11 cellular contexts compared by ENCODE assay signal in genomic region chr15:90058308-90058707, GRCh38. TPM values are rescaled to one million over a fixed set of nuclear protein-coding genes. Genes with fewer than 3 reads are reported as not detected.
DNase-seq lines count a peak whose midpoint lies in the region; ATAC-seq, FAIRE-seq and TF ChIP-seq lines count a peak whose summit lies in the region.
"Had no signal": no experiment of that assay in that cellular context is flagged by ENCODE, and none has a peak within 500 bp of the region (broad histone marks: within the 10 kb centered on the region; RNA-seq: fewer than 3 reads in every experiment).

No MANE protein-coding gene starts in this region.

- TF ChIP-seq CTCF in gastrocnemius medialis (IDR thresholded peaks at IDR 0.05 in 4 of 5, conservative IDR thresholded peaks at IDR 0.05 in 1 of 5) (no peak), gastroesophageal sphincter (IDR thresholded peaks at IDR 0.05) (no peak)

- H3K4me1 Mint-ChIP-seq in naive thymus-derived CD4-positive, alpha-beta T cell = peaks cover 42 to 64% (median 61%) of the 10 kb centered on the region in 7 donors

- intact Hi-C loops in naive thymus-derived CD4-positive, alpha-beta T cell (cut with micrococcal nuclease) = loop anchor here (2.0 to 5.0 kb wide), 4 partner anchors 20 to 56 kb away; partner anchors contain the start of gene ZNF710 (in 1 of the 2)
- intact Hi-C loops in gastrocnemius medialis (cut with DNase I; ENCODE audit: low total_unique reads) = no loop called here

- H3K9me3 Mint-ChIP-seq in naive thymus-derived CD4-positive, alpha-beta T cell = no peaks in the 10 kb centered on the region

- H3K9me3 ChIP-seq in naive thymus-derived CD4-positive, alpha-beta T cell (ENCODE audit: control insufficient read depth in 2 of 3, low read length in 3 of 3) = no peaks in the 10 kb centered on the region
- H3K9me3 ChIP-seq in gastrocnemius medialis = no peaks in the 10 kb centered on the region
- H3K9me3 ChIP-seq in gastroesophageal sphincter = no peaks in the 10 kb centered on the region

- H3K4me3 Mint-ChIP-seq in naive thymus-derived CD4-positive, alpha-beta T cell = peak overlapping the region in 3 of 10 donors; percentile 20 to 64 (median 38)

- no peak for DNase-seq in GM18507 (ENCODE audit: extremely low spot score, insufficient read length, low read depth)
- peak; percentile 69 for DNase-seq in NOMO-1 treated with DMSO at 0.1 percent for 48 hours (lab: John Stamatoyannopoulos, UW; ENCODE audit: unreplicated experiment)
- no peak for DNase-seq in naive thymus-derived CD4-positive, alpha-beta T cell
- DNase-seq in NCI-H2107 treated with DMSO at 0.1 percent for 48 hours (lab: John Stamatoyannopoulos, UW; ENCODE audit: unreplicated experiment) = no peak
- no peak for DNase-seq in gastrocnemius medialis
- no peak for DNase-seq in epidermal melanocyte (ENCODE audit: insufficient read length, low spot score)
- DNase-seq: midbrain; stimulated activated CD4-positive, alpha-beta T cell treated with anti-CD3 and anti-CD28 coated beads, Interleukin-2, amount 100 ng/mL, for 48 hours had no signal

- 69 to 95% methylated on average over 3 of the region's 4 CpGs for WGBS in gastroesophageal sphincter (ENCODE audit: low coverage in 1 of 2), 2 donors

- FAIRE-seq in GM18507 (lab: Jason Lieb, UNC) = peak; percentile 73
- FAIRE-seq: astrocyte had no signal

- in situ Hi-C loops in gastrocnemius medialis (cut with MboI; ENCODE audit: low sequenced_read_pairs in 4 of 4) = no loop called here

- POLR2A ChIA-PET in naive thymus-derived CD4-positive, alpha-beta T cell (lab: Charles Lee) = no interaction called here

- TF ChIP-seq POLR2A in gastrocnemius medialis (IDR thresholded peaks at IDR 0.05) = no peak
- no peak for TF ChIP-seq POLR2A in gastroesophageal sphincter (IDR thresholded peaks at IDR 0.05)

- H3K4me3 ChIP-seq in naive thymus-derived CD4-positive, alpha-beta T cell (ENCODE audit: low read length) = no peak overlapping the region
- no peak overlapping the region for H3K4me3 ChIP-seq in gastrocnemius medialis
- H3K4me3 ChIP-seq in gastroesophageal sphincter = no peak overlapping the region

- CTCF ChIA-PET in naive thymus-derived CD4-positive, alpha-beta T cell (lab: Charles Lee) = no interaction called here

- ATAC-seq in GM21737 (IDR thresholded peaks at IDR 0.05; ENCODE audit: unreplicated experiment) = peak; percentile 31
- ATAC-seq in naive thymus-derived CD4-positive, alpha-beta T cell = no peak
- ATAC-seq in gastrocnemius medialis = no peak
- no peak for ATAC-seq in gastroesophageal sphincter

- H3K36me3 ChIP-seq in naive thymus-derived CD4-positive, alpha-beta T cell (ENCODE audit: control insufficient read depth in 2 of 3, insufficient read depth in 3 of 3, low read length in 3 of 3) = no peaks in the 10 kb centered on the region
- H3K36me3 ChIP-seq in gastrocnemius medialis (no peaks in the 10 kb centered on the region), gastroesophageal sphincter (no peaks in the 10 kb centered on the region)

- H3K4me1 ChIP-seq in naive thymus-derived CD4-positive, alpha-beta T cell (ENCODE audit: control insufficient read depth in 2 of 2, insufficient read depth in 2 of 2, low read length in 2 of 2) = peaks cover 15 to 33% of the 10 kb centered on the region in 2 donors
- H3K4me1 ChIP-seq in gastrocnemius medialis = peaks cover 25 to 29% of the 10 kb centered on the region in 2 donors
- peaks cover 0 to 52% (median 24%) of the 10 kb centered on the region in 3 donors for H3K4me1 ChIP-seq in gastroesophageal sphincter

- H3K27ac ChIP-seq in naive thymus-derived CD4-positive, alpha-beta T cell (ENCODE audit: low read depth, low read length) = peak overlapping the region; percentile 44
- no peak overlapping the region for H3K27ac ChIP-seq in gastrocnemius medialis
- H3K27ac ChIP-seq in gastroesophageal sphincter = no peak overlapping the region

- H3K27ac Mint-ChIP-seq in naive thymus-derived CD4-positive, alpha-beta T cell = peak overlapping the region in 8 of 9 donors; percentile 38 to 94 (median 90)

- no peak for TF ChIP-seq EP300 in gastroesophageal sphincter (IDR thresholded peaks at IDR 0.05)

- H3K27me3 ChIP-seq in naive thymus-derived CD4-positive, alpha-beta T cell (ENCODE audit: control insufficient read depth in 2 of 2, insufficient read depth in 2 of 2, low read length in 2 of 2) = no peaks in the 10 kb centered on the region
- H3K27me3 ChIP-seq in gastrocnemius medialis (no peaks in the 10 kb centered on the region), gastroesophageal sphincter (no peaks in the 10 kb centered on the region)

- no peaks in the 10 kb centered on the region for H3K27me3 Mint-ChIP-seq in naive thymus-derived CD4-positive, alpha-beta T cell

- H3K36me3 Mint-ChIP-seq in naive thymus-derived CD4-positive, alpha-beta T cell = peaks cover 0 to 10% (median 4%) of the 10 kb centered on the region in 5 donors

RNA-seq across cellular contexts. Expression of gene IDH2, which starts 44.0 kb away (rescaled TPM):
- 100 to 1,000 TPM in 1 of 5 experiments, 10 to 100 TPM in 4; 32.4 to 230 (median 33.7) TPM for total RNA-seq in naive thymus-derived CD4-positive, alpha-beta T cell
- 10 to 100 TPM; 76.0 to 91.3 TPM for polyA plus RNA-seq in naive thymus-derived CD4-positive, alpha-beta T cell
- total RNA-seq in gastrocnemius medialis (100 to 1,000 TPM; 349 to 547 (median 423) TPM), gastroesophageal sphincter (100 to 1,000 TPM in 3 of 4 donors, 10 to 100 TPM in 1; 45.2 to 289 (median 132) TPM)

RNA-seq across cellular contexts. Expression of gene ZNF710, which starts 57.2 kb away (rescaled TPM):
- 10 to 100 TPM in 4 of 5 experiments, 1 to 10 TPM in 1; 7.3 to 28.8 (median 21.8) TPM for total RNA-seq in naive thymus-derived CD4-positive, alpha-beta T cell
- 1 to 10 TPM in 1 of 2 donors, under 1 TPM in 1; 0.77 to 2.7 TPM for polyA plus RNA-seq in naive thymus-derived CD4-positive, alpha-beta T cell
- 1 to 10 TPM; 2.6 to 5.4 (median 3.2) TPM for total RNA-seq in gastrocnemius medialis
- 10 to 100 TPM in 3 of 4 donors, 1 to 10 TPM in 1; 7.3 to 13.2 (median 11.4) TPM for total RNA-seq in gastroesophageal sphincter
